In the genomic region with DNA sequence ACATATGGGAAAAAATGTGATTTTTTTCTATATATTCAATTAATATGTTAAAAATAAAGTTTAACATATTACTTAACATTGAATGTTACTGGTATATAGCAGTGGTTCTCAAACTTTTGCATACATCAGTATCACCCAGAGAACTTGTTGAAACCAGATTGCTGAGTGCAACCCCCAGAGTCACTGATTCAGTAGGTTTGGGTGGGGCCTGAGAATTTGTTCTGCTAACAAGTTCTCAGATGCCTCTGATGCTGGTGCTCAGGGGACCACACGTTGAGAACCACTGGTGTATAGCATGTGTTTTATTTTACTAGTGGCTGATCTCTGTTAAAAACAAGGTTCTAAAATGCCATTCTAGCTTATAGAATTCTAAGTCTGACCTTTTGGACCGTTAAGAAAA, we compare ENCODE assay signal across 1 cellular context.
TF ChIP-seq lines count a peak whose summit lies in the region.

No MANE protein-coding gene starts in this region.

TF ChIP-seq in GM23338, 12 proteins besides CTCF, POLR2A, EP300 and RAD21 (continued from another document):
- no peak for TF ChIP-seq ZNF462 (CRISPR knock-in tag; IDR thresholded peaks at IDR 0.05)
- no peak for TF ChIP-seq ETS1 (IDR thresholded peaks at IDR 0.05)
- TF ChIP-seq ZNF331 (CRISPR knock-in tag; IDR thresholded peaks at IDR 0.05; ENCODE audit: low read depth): no peak
- TF ChIP-seq, protein P1, sequence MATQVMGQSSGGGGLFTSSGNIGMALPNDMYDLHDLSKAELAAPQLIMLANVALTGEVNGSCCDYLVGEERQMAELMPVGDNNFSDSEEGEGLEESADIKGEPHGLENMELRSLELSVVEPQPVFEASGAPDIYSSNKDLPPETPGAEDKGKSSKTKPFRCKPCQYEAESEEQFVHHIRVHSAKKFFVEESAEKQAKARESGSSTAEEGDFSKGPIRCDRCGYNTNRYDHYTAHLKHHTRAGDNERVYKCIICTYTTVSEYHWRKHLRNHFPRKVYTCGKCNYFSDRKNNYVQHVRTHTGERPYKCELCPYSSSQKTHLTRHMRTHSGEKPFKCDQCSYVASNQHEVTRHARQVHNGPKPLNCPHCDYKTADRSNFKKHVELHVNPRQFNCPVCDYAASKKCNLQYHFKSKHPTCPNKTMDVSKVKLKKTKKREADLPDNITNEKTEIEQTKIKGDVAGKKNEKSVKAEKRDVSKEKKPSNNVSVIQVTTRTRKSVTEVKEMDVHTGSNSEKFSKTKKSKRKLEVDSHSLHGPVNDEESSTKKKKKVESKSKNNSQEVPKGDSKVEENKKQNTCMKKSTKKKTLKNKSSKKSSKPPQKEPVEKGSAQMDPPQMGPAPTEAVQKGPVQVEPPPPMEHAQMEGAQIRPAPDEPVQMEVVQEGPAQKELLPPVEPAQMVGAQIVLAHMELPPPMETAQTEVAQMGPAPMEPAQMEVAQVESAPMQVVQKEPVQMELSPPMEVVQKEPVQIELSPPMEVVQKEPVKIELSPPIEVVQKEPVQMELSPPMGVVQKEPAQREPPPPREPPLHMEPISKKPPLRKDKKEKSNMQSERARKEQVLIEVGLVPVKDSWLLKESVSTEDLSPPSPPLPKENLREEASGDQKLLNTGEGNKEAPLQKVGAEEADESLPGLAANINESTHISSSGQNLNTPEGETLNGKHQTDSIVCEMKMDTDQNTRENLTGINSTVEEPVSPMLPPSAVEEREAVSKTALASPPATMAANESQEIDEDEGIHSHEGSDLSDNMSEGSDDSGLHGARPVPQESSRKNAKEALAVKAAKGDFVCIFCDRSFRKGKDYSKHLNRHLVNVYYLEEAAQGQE (IDR thresholded peaks at IDR 0.05; ENCODE audit: unreplicated experiment): no peak
- TF ChIP-seq CREB1 (CRISPR knock-in tag; IDR thresholded peaks at IDR 0.05; ENCODE audit: low read depth): no peak
